1 cellular context compared by ENCODE assay signal in genomic region chr21:30463713-30464112, GRCh38.
TF ChIP-seq lines count a peak whose summit lies in the region.

No MANE protein-coding gene starts in this region.

TF ChIP-seq in A549, 52 proteins besides CTCF, POLR2A, EP300 and RAD21:
- TF ChIP-seq NR3C1 (IDR thresholded peaks at IDR 0.05) (no peak), RCOR1 (IDR thresholded peaks at IDR 0.05; ENCODE audit: low read depth, low read length) (no peak), KDM1A (IDR thresholded peaks at IDR 0.05; ENCODE audit: low read depth) (no peak), MAFK (IDR thresholded peaks at IDR 0.05; ENCODE audit: partially characterized antibody) (peak; percentile 77), HEYL (CRISPR knock-in tag; IDR thresholded peaks at IDR 0.05) (no peak)
TF ChIP-seq in A549: peak in this region for 1.
